In genomic region chr4:17497890-17498523, GRCh38 we compare ENCODE assay signal across 1 cellular context.
TF ChIP-seq lines count a peak whose summit lies in the region.

No MANE protein-coding gene starts in this region.

TF ChIP-seq in liver, 16 proteins besides CTCF, POLR2A, EP300 and RAD21 (continued from another document):
- TF ChIP-seq GABPA (IDR thresholded peaks at IDR 0.05 in 1 of 2, conservative IDR thresholded peaks at IDR 0.05 in 1 of 2) (peak in 1 of 2 donors; percentile 11), HNF4A (conservative IDR thresholded peaks at IDR 0.05) (peak; percentile 90 to 92), ATF3 (IDR thresholded peaks at IDR 0.05) (peak; percentile 46), YY1 (IDR thresholded peaks at IDR 0.05) (peak; percentile 63)
